7 cellular contexts compared by ENCODE assay signal in genomic region chr1:26827663-26828062, GRCh38. TPM values are rescaled to one million over a fixed set of nuclear protein-coding genes. Genes with fewer than 3 reads are reported as not detected.
A peak's percentile ranks its signal among the peaks of the same experiment; 100 is the strongest.
DNase-seq lines count a peak whose midpoint lies in the region; TF ChIP-seq lines count a peak whose summit lies in the region.

No MANE protein-coding gene starts in this region.

- no peaks in the 10 kb centered on the region for H3K9me3 Mint-ChIP-seq in activated naive CD8-positive, alpha-beta T cell treated with anti-CD3 and anti-CD28 coated beads for 36 hours

- TF ChIP-seq CTCF in stomach (IDR thresholded peaks at IDR 0.05) = no peak

- no peaks in the 10 kb centered on the region for H3K9me3 ChIP-seq in HUES6 (ENCODE audit: control insufficient read depth, insufficient read depth, low read depth, low read length)
- no peaks in the 10 kb centered on the region for H3K9me3 ChIP-seq in stomach

- TF ChIP-seq EP300 in stomach (IDR thresholded peaks at IDR 0.05) = no peak

- no peaks in the 10 kb centered on the region for H3K27me3 Mint-ChIP-seq in activated naive CD8-positive, alpha-beta T cell treated with anti-CD3 and anti-CD28 coated beads for 36 hours

- H3K36me3 ChIP-seq in HUES6 (ENCODE audit: control insufficient read depth, insufficient read depth, low read length) = peaks cover 30% of the 10 kb centered on the region
- peaks cover 4 to 19% (median 13%) of the 10 kb centered on the region in 4 donors for H3K36me3 ChIP-seq in stomach

- peak overlapping the region; percentile 95 for H3K4me3 Mint-ChIP-seq in activated naive CD8-positive, alpha-beta T cell treated with anti-CD3 and anti-CD28 coated beads for 36 hours

- intact Hi-C loops in stomach (cut with DNase I; ENCODE audit: low total_unique reads) = no loop called here

- H3K27me3 ChIP-seq in HUES6 (ENCODE audit: control insufficient read depth, insufficient read depth, low read length) = no peaks in the 10 kb centered on the region
- H3K27me3 ChIP-seq in stomach = no peaks in the 10 kb centered on the region

- H3K4me1 ChIP-seq in HUES6 (ENCODE audit: control insufficient read depth, insufficient read depth, low read length) (peaks cover 19% of the 10 kb centered on the region), stomach (peaks cover 32 to 61% (median 55%) of the 10 kb centered on the region in 4 donors)

- H3K4me1 Mint-ChIP-seq in activated naive CD8-positive, alpha-beta T cell treated with anti-CD3 and anti-CD28 coated beads for 36 hours = peaks cover 65% of the 10 kb centered on the region

- peak overlapping the region; percentile 91 for H3K27ac Mint-ChIP-seq in activated naive CD8-positive, alpha-beta T cell treated with anti-CD3 and anti-CD28 coated beads for 36 hours

- peaks cover 35% of the 10 kb centered on the region for H3K36me3 Mint-ChIP-seq in activated naive CD8-positive, alpha-beta T cell treated with anti-CD3 and anti-CD28 coated beads for 36 hours

- WGBS in stomach, 5 donors = 32 to 44% (median 38%) methylated on average over 11 of the region's 11 CpGs

- H3K4me3 ChIP-seq in HUES6 (ENCODE audit: low read depth, low read length) (peak overlapping the region; percentile 70), stomach (peak overlapping the region; percentile 79 to 94 (median 80))

- peak overlapping the region; percentile 17 for H3K9ac ChIP-seq in HUES6 (ENCODE audit: low read length)

- DNase-seq in activated naive CD8-positive, alpha-beta T cell treated with anti-CD3 and anti-CD28 coated beads for 36 hours = no peak
- DNase-seq in iPS-NIHi7 (ENCODE audit: extremely low spot score) (peak; percentile 35), stomach (no peak), NCI-H510A treated with DMSO at 0.1 percent for 48 hours (lab: John Stamatoyannopoulos, UW) (no peak), NCI-H1436 (lab: John Stamatoyannopoulos, UW) (no peak), NCI-H2029 (lab: John Stamatoyannopoulos, UW) (no peak)

- no peak for TF ChIP-seq POLR2A in stomach (IDR thresholded peaks at IDR 0.05)

- H3K27ac ChIP-seq in HUES6 (ENCODE audit: low read depth, low read length) (no peak overlapping the region), stomach (peak overlapping the region; percentile 74 to 89 (median 84))

RNA-seq across cellular contexts. Expression of gene ZDHHC18, which starts 1.2 kb away (rescaled TPM):
- 10 to 100 TPM; 48.5 to 48.8 TPM for total RNA-seq in activated naive CD8-positive, alpha-beta T cell treated with anti-CD3 and anti-CD28 coated beads for 36 hours
- total RNA-seq in stomach = 10 to 100 TPM in 3 of 5 donors, 1 to 10 TPM in 2; 5.2 to 81.7 (median 13.3) TPM
- polyA plus RNA-seq in stomach = 1 to 10 TPM; 6.3 to 9.0 (median 6.7) TPM

RNA-seq across cellular contexts. Expression of gene SFN, which starts 35.3 kb away (rescaled TPM):
- total RNA-seq in activated naive CD8-positive, alpha-beta T cell treated with anti-CD3 and anti-CD28 coated beads for 36 hours = under 1 TPM in 1 of 2 experiments, not detected in 1; 0.43 TPM
- 100 to 1,000 TPM in 1 of 5 donors, 10 to 100 TPM in 4; 17.4 to 109 (median 78.1) TPM for total RNA-seq in stomach
- 100 to 1,000 TPM in 2 of 3 donors, 10 to 100 TPM in 1; 77.6 to 410 (median 146) TPM for polyA plus RNA-seq in stomach

RNA-seq across cellular contexts. Expression of gene PIGV, which starts 39.9 kb away (rescaled TPM):
- 10 to 100 TPM; 20.8 to 20.9 TPM for total RNA-seq in activated naive CD8-positive, alpha-beta T cell treated with anti-CD3 and anti-CD28 coated beads for 36 hours
- total RNA-seq in stomach = 10 to 100 TPM in 2 of 5 donors, 1 to 10 TPM in 1, under 1 TPM in 1, not detected in 1; 0.87 to 30.8 (median 8.7) TPM
- polyA plus RNA-seq in stomach = 1 to 10 TPM; 3.4 to 7.5 (median 6.4) TPM

Comparison
In these comparisons a context has a peak if more than half of its experiments do, and no peak if none do; other contexts are left out.
1. RNA of gene SFN, which starts 35.3 kb away (total RNA-seq): 17.4 to 109 TPM in stomach; 0.43 TPM in activated naive CD8-positive, alpha-beta T cell treated with anti-CD3 and anti-CD28 coated beads for 36 hours; every median in the first group is over 10 times any median in the second.